ENCODE assay signal across 8 cellular contexts in the genomic region with DNA sequence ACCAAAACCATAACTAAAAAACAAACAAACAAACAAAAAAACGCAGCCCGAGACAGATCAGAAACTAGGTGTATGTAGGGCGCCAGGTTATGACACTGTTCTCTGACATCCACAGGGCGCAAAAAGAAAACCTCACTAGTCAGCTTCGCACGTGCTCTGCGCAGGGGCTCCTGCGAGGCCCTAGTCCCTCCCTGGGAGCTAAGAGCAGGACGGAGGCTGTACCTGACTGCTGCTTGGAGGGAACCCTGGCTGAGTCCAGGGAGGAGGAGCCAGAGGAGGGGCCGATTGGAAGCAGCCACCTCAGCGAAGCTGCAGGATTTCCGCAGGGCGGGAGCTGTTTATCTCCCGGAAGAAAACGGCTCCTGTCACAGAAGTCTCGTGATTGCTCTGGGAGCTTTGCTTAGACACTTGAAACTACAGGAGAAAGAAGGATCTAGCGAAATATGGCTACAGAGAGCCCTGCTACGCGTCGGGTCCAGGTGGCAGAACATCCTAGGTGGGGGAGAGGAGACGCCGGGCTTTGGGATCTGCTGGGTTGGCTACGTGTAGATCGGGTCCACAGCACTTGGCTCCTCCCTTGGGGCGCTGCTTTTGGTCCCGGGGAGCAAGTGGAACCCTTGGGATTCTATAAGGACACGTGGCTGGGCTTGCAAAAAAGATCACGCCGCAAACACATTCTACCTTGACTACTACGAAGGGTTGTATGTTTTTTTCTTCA. TPM values are rescaled to one million over a fixed set of nuclear protein-coding genes. Genes with fewer than 3 reads are reported as not detected.
DNase-seq lines count a peak whose midpoint lies in the region; ATAC-seq lines count a peak whose summit lies in the region.

GALK2 (plus strand) TSS at position 368 of the 718 bp plus-strand sequence; CDS start at position 444, 76 bp downstream.

- no peaks in the 10 kb centered on the region for H3K27me3 ChIP-seq in naive thymus-derived CD4-positive, alpha-beta T cell (ENCODE audit: control insufficient read depth in 2 of 2, insufficient read depth in 2 of 2, low read length in 2 of 2)

- H3K36me3 ChIP-seq in naive thymus-derived CD4-positive, alpha-beta T cell (ENCODE audit: control insufficient read depth in 2 of 3, insufficient read depth in 3 of 3, low read length in 3 of 3): no peaks in the 10 kb centered on the region

- DNase-seq in DMS53 treated with DMSO at 0.1 percent for 48 hours (lab: John Stamatoyannopoulos, UW; ENCODE audit: unreplicated experiment) (peak; percentile 89), KG1 (lab: John Stamatoyannopoulos, UW) (peak; percentile 56), RKO (ENCODE audit: low spot score) (peak; percentile 95), fibroblast of gingiva (ENCODE audit: low read depth) (peak; percentile 71)
- DNase-seq in activated T-helper 1 cell treated with anti-CD3 and anti-CD28 coated beads, Interleukin-12 subunit alpha, Interleukin-12 subunit beta, Interleukin-2, Interleukin-4 antibody, amounts not matched to agents 30 ng/mL and 10 ng/mL and 1 ng/mL, durations not matched to agents 14 hours and 24 hours and 36 hours (ENCODE audit: low spot score): peak; percentile 82
- DNase-seq in naive thymus-derived CD4-positive, alpha-beta T cell: peak; percentile 42 to 90 (median 75)
- DNase-seq in stimulated activated naive B cell treated with anti-CD40 and anti-IgM and Interleukin-4, amounts not matched to agents 10 μg/mL and 1 μg/mL and 100 μg/mL, for 72 hours: peak; percentile 58

- no peaks in the 10 kb centered on the region for H3K9me3 Mint-ChIP-seq in activated T-helper 1 cell treated with anti-CD3 and anti-CD28 coated beads, Interleukin-12 subunit alpha, Interleukin-12 subunit beta, Interleukin-2, Interleukin-4 antibody, amounts not matched to agents 30 ng/mL and 10 ng/mL and 1 ng/mL, durations not matched to agents 14 hours and 24 hours and 36 hours
- H3K9me3 Mint-ChIP-seq in naive thymus-derived CD4-positive, alpha-beta T cell: no peaks in the 10 kb centered on the region
- no peaks in the 10 kb centered on the region for H3K9me3 Mint-ChIP-seq in stimulated activated naive B cell treated with anti-CD40 and anti-IgM and Interleukin-4, amounts not matched to agents 10 μg/mL and 1 μg/mL and 100 μg/mL, for 72 hours

- peak within 1 kb of the TSS; percentile 88 for H3K4me3 ChIP-seq in naive thymus-derived CD4-positive, alpha-beta T cell (ENCODE audit: low read length)

- intact Hi-C loops in activated T-helper 1 cell treated with anti-CD3 and anti-CD28 coated beads, Interleukin-12 subunit alpha, Interleukin-12 subunit beta, Interleukin-2, Interleukin-4 antibody, amounts not matched to agents 30 ng/mL and 10 ng/mL and 1 ng/mL, durations not matched to agents 14 hours and 24 hours and 36 hours (cut with micrococcal nuclease): loop anchor here (1.0 to 5.0 kb wide), 3 partner anchors 15 to 452 kb away; partner anchors contain the start of genes CEP152, COPS2, DTWD1 and FAM227B
- intact Hi-C loops in naive thymus-derived CD4-positive, alpha-beta T cell (cut with micrococcal nuclease): loop anchor here (1.0 to 5.0 kb wide), 11 partner anchors 15 to 1254 kb away; partner anchors contain the start of genes COPS2 (in 2 of the 2), DTWD1 (in 2 of the 2), CEP152 (in 1 of the 2) and DUT (in 1 of the 2)

- H3K4me3 Mint-ChIP-seq in activated T-helper 1 cell treated with anti-CD3 and anti-CD28 coated beads, Interleukin-12 subunit alpha, Interleukin-12 subunit beta, Interleukin-2, Interleukin-4 antibody, amounts not matched to agents 30 ng/mL and 10 ng/mL and 1 ng/mL, durations not matched to agents 14 hours and 24 hours and 36 hours: peak within 1 kb of the TSS; percentile 97
- peak within 1 kb of the TSS; percentile 91 to 100 (median 98) for H3K4me3 Mint-ChIP-seq in naive thymus-derived CD4-positive, alpha-beta T cell
- H3K4me3 Mint-ChIP-seq in stimulated activated naive B cell treated with anti-CD40 and anti-IgM and Interleukin-4, amounts not matched to agents 10 μg/mL and 1 μg/mL and 100 μg/mL, for 72 hours: peak within 1 kb of the TSS; percentile 86 to 91

- peak; percentile 95 for ATAC-seq in GM21723 (IDR thresholded peaks at IDR 0.05; ENCODE audit: unreplicated experiment)
- ATAC-seq in naive thymus-derived CD4-positive, alpha-beta T cell: peak; percentile 96
- ATAC-seq in stimulated activated naive B cell treated with anti-CD40 and anti-IgM and Interleukin-4, amounts not matched to agents 10 μg/mL and 1 μg/mL and 100 μg/mL, for 72 hours (replicated peaks): peak; percentile 94 to 97

- POLR2A ChIA-PET in naive thymus-derived CD4-positive, alpha-beta T cell (lab: Charles Lee): interaction anchor here (0.6 to 2.3 kb wide), 6 partner anchors 14 to 840 kb away, joined by 3 to 32 read pairs (median 6); partner anchors contain the start of genes COPS2, EID1 and SECISBP2L

- peak within 1 kb of the TSS; percentile 88 for H3K27ac ChIP-seq in naive thymus-derived CD4-positive, alpha-beta T cell (ENCODE audit: low read depth, low read length)

- H3K9me3 ChIP-seq in naive thymus-derived CD4-positive, alpha-beta T cell (ENCODE audit: control insufficient read depth in 2 of 3, low read length in 3 of 3): no peaks in the 10 kb centered on the region

- H3K27me3 Mint-ChIP-seq in activated T-helper 1 cell treated with anti-CD3 and anti-CD28 coated beads, Interleukin-12 subunit alpha, Interleukin-12 subunit beta, Interleukin-2, Interleukin-4 antibody, amounts not matched to agents 30 ng/mL and 10 ng/mL and 1 ng/mL, durations not matched to agents 14 hours and 24 hours and 36 hours (ENCODE audit: insufficient read depth): no peaks in the 10 kb centered on the region
- H3K27me3 Mint-ChIP-seq in naive thymus-derived CD4-positive, alpha-beta T cell: no peaks in the 10 kb centered on the region
- H3K27me3 Mint-ChIP-seq in stimulated activated naive B cell treated with anti-CD40 and anti-IgM and Interleukin-4, amounts not matched to agents 10 μg/mL and 1 μg/mL and 100 μg/mL, for 72 hours: no peaks in the 10 kb centered on the region

- H3K27ac Mint-ChIP-seq in activated T-helper 1 cell treated with anti-CD3 and anti-CD28 coated beads, Interleukin-12 subunit alpha, Interleukin-12 subunit beta, Interleukin-2, Interleukin-4 antibody, amounts not matched to agents 30 ng/mL and 10 ng/mL and 1 ng/mL, durations not matched to agents 14 hours and 24 hours and 36 hours: peak within 1 kb of the TSS; percentile 96
- peak within 1 kb of the TSS; percentile 94 to 99 (median 98) for H3K27ac Mint-ChIP-seq in naive thymus-derived CD4-positive, alpha-beta T cell
- peak within 1 kb of the TSS; percentile 92 for H3K27ac Mint-ChIP-seq in stimulated activated naive B cell treated with anti-CD40 and anti-IgM and Interleukin-4, amounts not matched to agents 10 μg/mL and 1 μg/mL and 100 μg/mL, for 72 hours

- H3K4me1 ChIP-seq in naive thymus-derived CD4-positive, alpha-beta T cell (ENCODE audit: control insufficient read depth in 2 of 2, insufficient read depth in 2 of 2, low read length in 2 of 2): peaks cover 4 to 14% of the 10 kb centered on the region in 2 donors

- H3K4me1 Mint-ChIP-seq in activated T-helper 1 cell treated with anti-CD3 and anti-CD28 coated beads, Interleukin-12 subunit alpha, Interleukin-12 subunit beta, Interleukin-2, Interleukin-4 antibody, amounts not matched to agents 30 ng/mL and 10 ng/mL and 1 ng/mL, durations not matched to agents 14 hours and 24 hours and 36 hours (ENCODE audit: low read depth): peaks cover 39% of the 10 kb centered on the region
- peaks cover 24 to 56% (median 46%) of the 10 kb centered on the region in 7 donors for H3K4me1 Mint-ChIP-seq in naive thymus-derived CD4-positive, alpha-beta T cell
- peaks cover 11 to 22% of the 10 kb centered on the region in 2 donors for H3K4me1 Mint-ChIP-seq in stimulated activated naive B cell treated with anti-CD40 and anti-IgM and Interleukin-4, amounts not matched to agents 10 μg/mL and 1 μg/mL and 100 μg/mL, for 72 hours

- CTCF ChIA-PET in naive thymus-derived CD4-positive, alpha-beta T cell (lab: Charles Lee): interaction anchor here (0.6 to 1.2 kb wide), 3 partner anchors 9 to 1023 kb away, joined by 3 to 10 read pairs (median 4); partner anchors contain the start of gene COPS2

- peaks cover 8% of the 10 kb centered on the region for H3K36me3 Mint-ChIP-seq in activated T-helper 1 cell treated with anti-CD3 and anti-CD28 coated beads, Interleukin-12 subunit alpha, Interleukin-12 subunit beta, Interleukin-2, Interleukin-4 antibody, amounts not matched to agents 30 ng/mL and 10 ng/mL and 1 ng/mL, durations not matched to agents 14 hours and 24 hours and 36 hours (ENCODE audit: low read depth)
- peaks cover 0 to 16% (median 4%) of the 10 kb centered on the region in 5 donors for H3K36me3 Mint-ChIP-seq in naive thymus-derived CD4-positive, alpha-beta T cell
- peaks cover 0 to 1% of the 10 kb centered on the region in 2 donors for H3K36me3 Mint-ChIP-seq in stimulated activated naive B cell treated with anti-CD40 and anti-IgM and Interleukin-4, amounts not matched to agents 10 μg/mL and 1 μg/mL and 100 μg/mL, for 72 hours

RNA-seq across cellular contexts. Expression of gene GALK2, which starts in this region (rescaled TPM):
- 22.3 and 23.5 TPM in 2 replicates for total RNA-seq in activated T-helper 1 cell treated with anti-CD3 and anti-CD28 coated beads, Interleukin-12 subunit alpha, Interleukin-12 subunit beta, Interleukin-2, Interleukin-4 antibody, amounts not matched to agents 30 ng/mL and 10 ng/mL and 1 ng/mL, durations not matched to agents 14 hours and 24 hours and 36 hours
- total RNA-seq in naive thymus-derived CD4-positive, alpha-beta T cell: 10 to 100 TPM; 19.4 to 36.6 (median 28.7) TPM
- polyA plus RNA-seq in naive thymus-derived CD4-positive, alpha-beta T cell: 10 to 100 TPM; 25.0 to 27.6 TPM

Comparison
In these comparisons a context has a peak if more than half of its experiments do, and no peak if none do; other contexts are left out.
1. Peak in every context shown above with its lines: DNase-seq, ATAC-seq, H3K4me3 ChIP-seq and H3K27ac ChIP-seq.